ENCODE assay signal across 8 cellular contexts in the genomic region with DNA sequence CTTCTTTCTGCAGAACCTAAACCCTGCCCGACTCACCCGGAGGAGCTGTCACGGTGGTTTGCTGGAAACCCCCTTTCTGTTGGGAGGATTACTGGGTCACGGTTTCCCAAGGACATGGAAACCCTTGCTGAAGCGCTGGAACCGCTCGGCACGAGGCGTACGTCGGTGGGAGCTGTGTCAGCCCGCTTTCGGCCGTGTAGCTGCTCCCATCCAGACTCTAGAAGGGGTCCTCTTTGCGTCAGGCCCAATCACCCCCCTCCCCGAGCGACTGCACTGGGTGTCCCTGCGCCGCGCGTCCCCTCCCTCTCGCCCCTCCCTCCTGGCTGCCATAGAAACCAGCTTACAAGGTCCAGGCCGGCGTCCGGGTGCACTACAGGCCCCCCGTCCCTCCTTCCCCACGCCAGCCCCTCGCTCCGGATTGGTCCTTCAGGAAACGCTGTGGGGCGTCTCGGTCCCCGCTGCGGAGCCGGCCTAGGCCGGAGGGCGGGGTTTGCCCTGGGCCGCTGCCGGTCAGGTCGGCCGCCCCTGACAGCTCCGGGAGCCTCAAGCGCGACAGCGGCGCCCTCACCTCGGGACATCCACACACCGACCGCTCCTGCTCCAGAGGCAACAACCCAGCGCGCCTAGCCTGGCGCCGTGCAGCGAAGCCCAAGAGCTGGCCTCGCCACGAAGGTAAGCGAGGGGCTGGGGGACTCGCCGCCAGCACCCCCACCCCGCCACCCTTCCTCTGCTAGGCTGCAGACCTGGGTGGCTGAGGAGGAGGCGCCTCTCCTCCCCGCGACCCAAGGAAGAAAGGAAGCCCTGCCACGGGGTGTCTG. TPM values are rescaled to one million over a fixed set of nuclear protein-coding genes. Genes with fewer than 3 reads are reported as not detected.
DNase-seq lines count a peak whose midpoint lies in the region; ATAC-seq and TF ChIP-seq lines count a peak whose summit lies in the region.

A gene (plus strand): TSS at position 486 of the 818 bp plus-strand sequence. CDS start 53,551 bp downstream, outside the sequence.

- peaks cover 5% of the 10 kb centered on the region for H3K4me1 Mint-ChIP-seq in activated T-helper 17 cell treated with anti-CD3 and anti-CD28 coated beads, Interleukin-2, amount 50 U/mL, for 72 hours
- H3K4me1 Mint-ChIP-seq in natural killer cell = peaks cover 26 to 34% of the 10 kb centered on the region in 2 donors

- ATAC-seq in HG02884 (IDR thresholded peaks at IDR 0.05; ENCODE audit: unreplicated experiment) (peak; percentile 67), natural killer cell (peak; percentile 61 to 70 (median 69))
- ATAC-seq in activated T-helper 17 cell treated with anti-CD3 and anti-CD28 coated beads, Interleukin-2, amount 50 U/mL, for 72 hours (replicated peaks) = peak; percentile 63

- peaks cover 6% of the 10 kb centered on the region for H3K27me3 Mint-ChIP-seq in activated T-helper 17 cell treated with anti-CD3 and anti-CD28 coated beads, Interleukin-2, amount 50 U/mL, for 72 hours
- peaks cover 0 to 15% of the 10 kb centered on the region in 2 donors for H3K27me3 Mint-ChIP-seq in natural killer cell (ENCODE audit: low read depth in 2 of 2)

- peak within 1 kb of the TSS; percentile 92 for H3K27ac Mint-ChIP-seq in activated T-helper 17 cell treated with anti-CD3 and anti-CD28 coated beads, Interleukin-2, amount 50 U/mL, for 72 hours
- H3K27ac Mint-ChIP-seq in natural killer cell = peak within 1 kb of the TSS; percentile 0 to 72

- peaks cover 28% of the 10 kb centered on the region for H3K4me1 ChIP-seq in suprapubic skin

- H3K36me3 ChIP-seq in suprapubic skin = no peaks in the 10 kb centered on the region

- intact Hi-C loops in natural killer cell (cut with micrococcal nuclease) = loop anchor here (2.0 kb wide), 1 partner anchor 71 kb away; a partner anchor contains a TSS

- peak; percentile 72 to 87 for DNase-seq in NCI-H2081 (lab: John Stamatoyannopoulos, UW)
- no peak for DNase-seq in NCI-H2081 treated with DMSO at 0.1 percent for 48 hours (lab: John Stamatoyannopoulos, UW)
- DNase-seq in NCI-H510A treated with DMSO at 0.1 percent for 48 hours (lab: John Stamatoyannopoulos, UW) = peak; percentile 28
- peak; percentile 37 for DNase-seq in fibroblast of pulmonary artery (ENCODE audit: low read depth)
- peak; percentile 30 for DNase-seq in natural killer cell
- DNase-seq in suprapubic skin (ENCODE audit: low spot score in 2 of 2) = peak; percentile 83 to 89

- 0% methylated on average over 22 of the region's 64 CpGs for WGBS in suprapubic skin

- H3K9me3 Mint-ChIP-seq in activated T-helper 17 cell treated with anti-CD3 and anti-CD28 coated beads, Interleukin-2, amount 50 U/mL, for 72 hours = no peaks in the 10 kb centered on the region
- no peaks in the 10 kb centered on the region for H3K9me3 Mint-ChIP-seq in natural killer cell

- no peak for TF ChIP-seq EP300 in suprapubic skin (IDR thresholded peaks at IDR 0.05)

- H3K27me3 ChIP-seq in suprapubic skin = peaks cover 8% of the 10 kb centered on the region

- H3K4me3 ChIP-seq in fibroblast of pulmonary artery (replicated peaks; ENCODE audit: low read depth, low read length) = peak within 1 kb of the TSS; percentile 54
- H3K4me3 ChIP-seq in suprapubic skin = peak within 1 kb of the TSS; percentile 66

- no peaks in the 10 kb centered on the region for H3K9me3 ChIP-seq in suprapubic skin

- H3K4me3 Mint-ChIP-seq in activated T-helper 17 cell treated with anti-CD3 and anti-CD28 coated beads, Interleukin-2, amount 50 U/mL, for 72 hours = peak within 1 kb of the TSS; percentile 93
- peak within 1 kb of the TSS; percentile 83 for H3K4me3 Mint-ChIP-seq in natural killer cell

- H3K36me3 Mint-ChIP-seq in activated T-helper 17 cell treated with anti-CD3 and anti-CD28 coated beads, Interleukin-2, amount 50 U/mL, for 72 hours (ENCODE audit: low read depth) = peaks cover 24% of the 10 kb centered on the region
- H3K36me3 Mint-ChIP-seq in natural killer cell = no peaks in the 10 kb centered on the region

- H3K27ac ChIP-seq in suprapubic skin = peak within 1 kb of the TSS; percentile 64

- TF ChIP-seq POLR2A in suprapubic skin (IDR thresholded peaks at IDR 0.05) = no peak

- TF ChIP-seq CTCF in fibroblast of pulmonary artery (IDR thresholded peaks at IDR 0.05; ENCODE audit: low read length, missing control alignments) = no peak
- TF ChIP-seq CTCF in natural killer cell (IDR thresholded peaks at IDR 0.05) = no peak
- no peak for TF ChIP-seq CTCF in suprapubic skin (IDR thresholded peaks at IDR 0.05)

RNA-seq across cellular contexts. Expression of the gene that starts here (rescaled TPM):
- total RNA-seq in activated T-helper 17 cell treated with anti-CD3 and anti-CD28 coated beads, Interleukin-2, amount 50 U/mL, for 72 hours = 1 to 10 TPM; 1.7 to 4.3 TPM
- total RNA-seq in natural killer cell (under 1 TPM; 0.28 to 0.40 (median 0.36) TPM), suprapubic skin (1 to 10 TPM in 2 of 4 donors, under 1 TPM in 2; 0.45 to 3.0 (median 1.2) TPM)

Comparison
In these comparisons a context has a peak if more than half of its experiments do, and no peak if none do; other contexts are left out.
1. Peak in DNase-seq and ATAC-seq in natural killer cell; RNA of the gene not detected or under 1 TPM.